In the genomic region with DNA sequence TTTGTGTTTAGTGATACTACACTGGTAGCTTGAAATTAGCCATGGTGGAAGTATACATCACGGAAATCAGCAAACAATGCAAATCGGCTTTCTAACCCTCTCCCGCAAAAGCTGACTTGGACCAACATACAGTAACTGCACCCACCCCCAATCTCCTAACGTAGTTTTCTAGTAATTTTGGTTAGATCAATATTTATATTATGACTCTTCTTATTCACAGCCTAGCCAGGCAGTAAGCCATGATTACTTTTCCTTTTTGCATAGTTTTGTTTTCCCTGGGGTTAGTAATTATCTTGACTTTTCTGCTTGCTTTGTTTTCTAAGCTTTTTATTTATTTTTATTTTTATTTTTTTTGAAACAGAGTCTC, we compare ENCODE assay signal across 15 cellular contexts. TPM values are rescaled to one million over a fixed set of nuclear protein-coding genes. Genes with fewer than 3 reads are reported as not detected.
A peak's percentile ranks its signal among the peaks of the same experiment; 100 is the strongest.
DNase-seq lines count a peak whose midpoint lies in the region; ATAC-seq and TF ChIP-seq lines count a peak whose summit lies in the region.
"Had no signal": no experiment of that assay in that cellular context is flagged by ENCODE, and none has a peak within 500 bp of the region (broad histone marks: within the 10 kb centered on the region; RNA-seq: fewer than 3 reads in every experiment).

No MANE protein-coding gene starts in this region.

- TF ChIP-seq CTCF in WTC11 (IDR thresholded peaks at IDR 0.05), result no peak
- TF ChIP-seq CTCF in glutamatergic neuron (IDR thresholded peaks at IDR 0.05; ENCODE audit: partially characterized antibody, unreplicated experiment), result no peak
- no peak for TF ChIP-seq CTCF in OCI-LY7 (conservative IDR thresholded peaks at IDR 0.05; ENCODE audit: low read length)

- no peak overlapping the region for H3K4me3 Mint-ChIP-seq in activated CD4-positive, alpha-beta T cell treated with anti-CD3 and anti-CD28 coated beads for 36 hours
- no peak overlapping the region for H3K4me3 Mint-ChIP-seq in WTC11
- H3K4me3 Mint-ChIP-seq in glutamatergic neuron (ENCODE audit: unreplicated experiment), result no peak overlapping the region

- H2AFZ ChIP-seq in OCI-LY7 (ENCODE audit: low read length), result no peak overlapping the region
- H2AFZ ChIP-seq: GM23248 had no signal

- peak overlapping the region; percentile 78 for H3K27ac Mint-ChIP-seq in activated CD4-positive, alpha-beta T cell treated with anti-CD3 and anti-CD28 coated beads for 36 hours
- H3K27ac Mint-ChIP-seq in WTC11 (peak overlapping the region; percentile 7; the same call in 1 of the 2 replicates), glutamatergic neuron (ENCODE audit: unreplicated experiment) (peak overlapping the region; percentile 17)

- H3K79me2 ChIP-seq in OCI-LY7 (ENCODE audit: insufficient read depth, low read depth, low read length), result peaks cover 9% of the 10 kb centered on the region; the same call in 1 of the 2 replicates

- no peak for DNase-seq in activated CD4-positive, alpha-beta T cell treated with anti-CD3 and anti-CD28 coated beads for 36 hours
- no peak for DNase-seq in activated CD4-positive, alpha-beta T cell treated with anti-CD3 and anti-CD28 coated beads, Interleukin-2, amount 50 U/mL, for 48 hours
- DNase-seq in WTC11 (ENCODE audit: low spot score) (no peak), glutamatergic neuron (no peak), OCI-LY7 (ENCODE audit: low spot score) (no peak)
- no peak for DNase-seq in stimulated activated CD4-positive, alpha-beta T cell treated with anti-CD3 and anti-CD28 coated beads, Interleukin-15, amount 100 ng/mL, for 24 hours
- DNase-seq: Caco-2; CD8-positive, alpha-beta memory T cell; DND-41; GDM1; GM23248 had no signal

- peaks cover 94% of the 10 kb centered on the region for H3K36me3 ChIP-seq in OCI-LY7 (ENCODE audit: insufficient read depth, low read length)

- no peaks in the 10 kb centered on the region for H3K9me3 Mint-ChIP-seq in activated CD4-positive, alpha-beta T cell treated with anti-CD3 and anti-CD28 coated beads for 36 hours (ENCODE audit: low read depth)
- H3K9me3 Mint-ChIP-seq in WTC11, result no peaks in the 10 kb centered on the region
- H3K9me3 Mint-ChIP-seq in glutamatergic neuron (ENCODE audit: unreplicated experiment), result no peaks in the 10 kb centered on the region
- H3K9me3 Mint-ChIP-seq: CD8-positive, alpha-beta memory T cell had no signal

- POLR2A ChIA-PET in activated CD4-positive, alpha-beta T cell treated with anti-CD3 and anti-CD28 coated beads for 36 hours (lab: Charles Lee), result interaction anchor here (0.7 to 1.6 kb wide), 8 partner anchors 8 to 140 kb away, joined by 3 to 8 read pairs (median 4); no protein-coding TSS in a partner anchor
- POLR2A ChIA-PET in WTC11 (lab: Charles Lee), result interaction anchor here (1.0 kb wide), 1 partner anchor 49 kb away, joined by 3 read pairs; a partner anchor contains a TSS
- POLR2A ChIA-PET in OCI-LY7 (lab: Charles Lee), result interaction anchor here (0.7 to 5.2 kb wide), 8 partner anchors 9 to 48 kb away, joined by 3 to 21 read pairs (median 4); a partner anchor contains a TSS

- H3K4me2 ChIP-seq in OCI-LY7 (ENCODE audit: low read length), result no peak overlapping the region

- H3K27me3 Mint-ChIP-seq in activated CD4-positive, alpha-beta T cell treated with anti-CD3 and anti-CD28 coated beads for 36 hours, result no peaks in the 10 kb centered on the region
- H3K27me3 Mint-ChIP-seq in WTC11 (ENCODE audit: low read depth) (no peaks in the 10 kb centered on the region), glutamatergic neuron (ENCODE audit: unreplicated experiment) (peaks cover 4% of the 10 kb centered on the region)

- H3K4me3 ChIP-seq in OCI-LY7 (ENCODE audit: low read depth, low read length, poor library complexity, severe bottlenecking), result no peak overlapping the region
- H3K4me3 ChIP-seq: GM23248 had no signal

- intact Hi-C loops in activated CD4-positive, alpha-beta T cell treated with anti-CD3 and anti-CD28 coated beads for 36 hours (cut with DNase I, micrococcal nuclease), result no loop called here
- intact Hi-C loops in OCI-LY7 (cut with micrococcal nuclease; ENCODE audit: unreplicated experiment), result no loop called here

- H4K20me1 ChIP-seq in OCI-LY7 (ENCODE audit: insufficient read depth, low read length), result no peaks in the 10 kb centered on the region

- no peak overlapping the region for H3K27ac ChIP-seq in OCI-LY7 (ENCODE audit: low read depth, low read length, poor library complexity, severe bottlenecking)
- H3K27ac ChIP-seq: 22Rv1, GM23248, HL-60 had no signal

- H3K9me2 ChIP-seq in OCI-LY7 (ENCODE audit: insufficient read depth, low read length), result no peaks in the 10 kb centered on the region

- BruUV-seq in OCI-LY7 (replicated peaks; lab: Mats Ljungman, UMichigan), result no TSS peak

- no peak for ATAC-seq in activated CD4-positive, alpha-beta T cell treated with anti-CD3 and anti-CD28 coated beads for 36 hours
- ATAC-seq in WTC11, result no peak
- no peak for ATAC-seq in GM19328 (IDR thresholded peaks at IDR 0.05; ENCODE audit: unreplicated experiment)
- ATAC-seq: HCT116 had no signal

- CTCF ChIA-PET in activated CD4-positive, alpha-beta T cell treated with anti-CD3 and anti-CD28 coated beads for 36 hours (lab: Charles Lee), result interaction anchor here (0.6 to 8.5 kb wide), 13 partner anchors 9 to 113 kb away, joined by 3 to 59 read pairs (median 4); a partner anchor contains a TSS
- CTCF ChIA-PET in WTC11 (lab: Charles Lee) (interaction anchor here (0.6 to 4.1 kb wide), 7 partner anchors 8 to 359 kb away, joined by 3 to 18 read pairs (median 6); no protein-coding TSS in a partner anchor), OCI-LY7 (lab: Charles Lee; ENCODE audit: unreplicated experiment) (interaction anchor here (1.0 kb wide), 1 partner anchor 18 kb away, joined by 3 read pairs; no protein-coding TSS in a partner anchor)

- H3K9me3 ChIP-seq in OCI-LY7 (ENCODE audit: low read length), result peaks cover 9% of the 10 kb centered on the region; the same call in 1 of the 2 replicates

- peaks cover 59% of the 10 kb centered on the region for H3K36me3 Mint-ChIP-seq in activated CD4-positive, alpha-beta T cell treated with anti-CD3 and anti-CD28 coated beads for 36 hours (ENCODE audit: low read depth)
- H3K36me3 Mint-ChIP-seq in WTC11 (0 out of 2 replicates have a peak, but pooled peaks cover 4% of the 10 kb centered on the region), glutamatergic neuron (ENCODE audit: unreplicated experiment) (no peaks in the 10 kb centered on the region)

- H3K4me1 ChIP-seq in OCI-LY7 (ENCODE audit: insufficient read depth, low read length, poor library complexity, severe bottlenecking), result peaks cover 30% of the 10 kb centered on the region
- H3K4me1 ChIP-seq: Caco-2 had no signal

- H3K4me1 Mint-ChIP-seq in activated CD4-positive, alpha-beta T cell treated with anti-CD3 and anti-CD28 coated beads for 36 hours, result peaks cover 57% of the 10 kb centered on the region
- peaks cover 25% of the 10 kb centered on the region for H3K4me1 Mint-ChIP-seq in WTC11
- no peaks in the 10 kb centered on the region for H3K4me1 Mint-ChIP-seq in glutamatergic neuron (ENCODE audit: low read depth, unreplicated experiment)

TF ChIP-seq in WTC11, 78 proteins besides CTCF, POLR2A, EP300 and RAD21 (continues in another document):
- TF ChIP-seq NFATC4 (CRISPR knock-in tag; IDR thresholded peaks at IDR 0.05), result no peak
- TF ChIP-seq NR3C1 (CRISPR knock-in tag; conservative IDR thresholded peaks at IDR 0.05; ENCODE audit: low read depth), result no peak
- no peak for TF ChIP-seq SP1 (CRISPR knock-in tag; conservative IDR thresholded peaks at IDR 0.05)
- no peak for TF ChIP-seq ZNF219 (CRISPR knock-in tag; IDR thresholded peaks at IDR 0.05; ENCODE audit: borderline replicate concordance)
- TF ChIP-seq, protein P1, sequence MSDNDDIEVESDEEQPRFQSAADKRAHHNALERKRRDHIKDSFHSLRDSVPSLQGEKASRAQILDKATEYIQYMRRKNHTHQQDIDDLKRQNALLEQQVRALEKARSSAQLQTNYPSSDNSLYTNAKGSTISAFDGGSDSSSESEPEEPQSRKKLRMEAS (CRISPR knock-in tag; IDR thresholded peaks at IDR 0.05), result no peak
- TF ChIP-seq, protein P2, sequence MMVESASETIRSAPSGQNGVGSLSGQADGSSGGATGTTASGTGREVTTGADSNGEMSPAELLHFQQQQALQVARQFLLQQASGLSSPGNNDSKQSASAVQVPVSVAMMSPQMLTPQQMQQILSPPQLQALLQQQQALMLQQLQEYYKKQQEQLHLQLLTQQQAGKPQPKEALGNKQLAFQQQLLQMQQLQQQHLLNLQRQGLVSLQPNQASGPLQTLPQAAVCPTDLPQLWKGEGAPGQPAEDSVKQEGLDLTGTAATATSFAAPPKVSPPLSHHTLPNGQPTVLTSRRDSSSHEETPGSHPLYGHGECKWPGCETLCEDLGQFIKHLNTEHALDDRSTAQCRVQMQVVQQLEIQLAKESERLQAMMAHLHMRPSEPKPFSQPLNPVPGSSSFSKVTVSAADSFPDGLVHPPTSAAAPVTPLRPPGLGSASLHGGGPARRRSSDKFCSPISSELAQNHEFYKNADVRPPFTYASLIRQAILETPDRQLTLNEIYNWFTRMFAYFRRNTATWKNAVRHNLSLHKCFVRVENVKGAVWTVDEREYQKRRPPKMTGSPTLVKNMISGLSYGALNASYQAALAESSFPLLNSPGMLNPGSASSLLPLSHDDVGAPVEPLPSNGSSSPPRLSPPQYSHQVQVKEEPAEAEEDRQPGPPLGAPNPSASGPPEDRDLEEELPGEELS (CRISPR knock-in tag; IDR thresholded peaks at IDR 0.05), result no peak
- no peak for TF ChIP-seq PRRX2 (CRISPR knock-in tag; IDR thresholded peaks at IDR 0.05)

RNA-seq across cellular contexts. Expression of a gene that starts 11.1 kb away (rescaled TPM):
- 10 to 100 TPM; 53.3 to 64.5 TPM for total RNA-seq in activated CD4-positive, alpha-beta T cell treated with anti-CD3 and anti-CD28 coated beads for 36 hours
- total RNA-seq in WTC11 (2021), result 6.9 to 12.4 TPM (median 8.7 TPM) in 3 replicates
- total RNA-seq in glutamatergic neuron (ENCODE audit: unreplicated experiment), result 4.0 TPM
- total RNA-seq in OCI-LY7 (2014; rRNA removed; shearing (Covaris generic)), result 77.8 and 81.2 TPM in 2 replicates
- 196 and 205 TPM in 2 replicates for total RNA-seq in OCI-LY7 (2022)

RNA-seq across cellular contexts. Expression of a gene that starts 29.5 kb away (rescaled TPM):
- total RNA-seq in activated CD4-positive, alpha-beta T cell treated with anti-CD3 and anti-CD28 coated beads for 36 hours, result 10 to 100 TPM; 42.4 to 51.9 TPM
- total RNA-seq in WTC11 (2021), result 17.9 to 29.1 TPM (median 19.7 TPM) in 3 replicates
- 66.0 TPM for total RNA-seq in glutamatergic neuron (ENCODE audit: unreplicated experiment)
- total RNA-seq in OCI-LY7 (2014; rRNA removed; shearing (Covaris generic)), result 8.5 and 11.0 TPM in 2 replicates
- 22.5 and 26.1 TPM in 2 replicates for total RNA-seq in OCI-LY7 (2022)

RNA-seq across cellular contexts. Expression of a gene that starts 48.4 kb away (rescaled TPM):
- total RNA-seq in activated CD4-positive, alpha-beta T cell treated with anti-CD3 and anti-CD28 coated beads for 36 hours, result 100 to 1,000 TPM; 108 to 117 TPM
- total RNA-seq in WTC11 (2021) (112 to 129 TPM (median 115 TPM) in 3 replicates), glutamatergic neuron (ENCODE audit: unreplicated experiment) (31.6 TPM), OCI-LY7 (2022) (67.5 and 75.5 TPM in 2 replicates)
- total RNA-seq in OCI-LY7 (2014; rRNA removed; shearing (Covaris generic)), result 82.5 and 88.3 TPM in 2 replicates

RNA-seq across cellular contexts. Expression of a gene that starts 49.9 kb away (rescaled TPM):
- 100 to 1,000 TPM; 184 to 218 TPM for total RNA-seq in activated CD4-positive, alpha-beta T cell treated with anti-CD3 and anti-CD28 coated beads for 36 hours
- total RNA-seq in WTC11 (2021), result 40.7 to 68.8 TPM (median 46.2 TPM) in 3 replicates
- 47.7 TPM for total RNA-seq in glutamatergic neuron (ENCODE audit: unreplicated experiment)
- 12.9 and 14.3 TPM in 2 replicates for total RNA-seq in OCI-LY7 (2014; rRNA removed; shearing (Covaris generic))
- total RNA-seq in OCI-LY7 (2022), result 5.0 and 6.5 TPM in 2 replicates

Comparison
In these comparisons a context has a peak if more than half of its experiments do, and no peak if none do; other contexts are left out.
1. H3K27ac Mint-ChIP-seq: peak in every context shown above with its lines; median percentile 78 in activated CD4-positive, alpha-beta T cell treated with anti-CD3 and anti-CD28 coated beads for 36 hours; 17 in glutamatergic neuron; 7 in WTC11.